In genomic region chr3:24005669-24006068, GRCh38 we compare ENCODE assay signal across 21 cellular contexts.
DNase-seq lines count a peak whose midpoint lies in the region; ATAC-seq and TF ChIP-seq lines count a peak whose summit lies in the region.
"Had no signal": no experiment of that assay in that cellular context is flagged by ENCODE, and none has a peak within 500 bp of the region (broad histone marks: within the 10 kb centered on the region; RNA-seq: fewer than 3 reads in every experiment).

No MANE protein-coding gene starts in this region.

- H2BK120ac ChIP-seq in mesenchymal stem cell (ENCODE audit: low read depth, low read length): no peak overlapping the region

- no peak overlapping the region for H2BK12ac ChIP-seq in mesenchymal stem cell (ENCODE audit: low read length in 2 of 2)

- in situ Hi-C loops in HAP-1 (cut with MboI; ENCODE audit: low sequenced_read_pairs): loop anchor here (10.0 kb wide), 1 partner anchor 229 kb away; no protein-coding TSS in a partner anchor

- DNase-seq in GM23338 (ENCODE audit: low spot score) (no peak), HAP-1 (ENCODE audit: low spot score in 2 of 2) (peak; percentile 54 to 62), mesenchymal stem cell (no peak), T-helper 9 cell (no peak), NCI-H345 (lab: John Stamatoyannopoulos, UW) (no peak), type B pancreatic cell (ENCODE audit: extremely low spot score, unreplicated experiment) (no peak)
- DNase-seq: 8988T; ACHN; BE2C; C1 segment of cervical spinal cord; CD4-positive, alpha-beta memory T cell; CD4-positive, CD25-positive, alpha-beta regulatory T cell; CD8-positive, alpha-beta memory T cell; COR-L47; DMS 273 treated with DMSO at 0.1 percent for 48 hours; DMS79 treated with DMSO at 0.1 percent for 48 hours; GF-D8 had no signal

- no peak; the same call in 2 of the 3 replicates for ATAC-seq in GM23338
- peak; percentile 80 for ATAC-seq in esophagus mucosa
- ATAC-seq in GM21786 (IDR thresholded peaks at IDR 0.05; ENCODE audit: unreplicated experiment): no peak

- no peak overlapping the region for H2BK15ac ChIP-seq in mesenchymal stem cell (ENCODE audit: low read depth, poor library complexity, severe bottlenecking)

- H3K36me3 Mint-ChIP-seq in GM23338 (ENCODE audit: low read depth): no peaks in the 10 kb centered on the region
- H3K36me3 Mint-ChIP-seq in type B pancreatic cell: no peaks in the 10 kb centered on the region
- H3K36me3 Mint-ChIP-seq: CD14-positive monocyte; CD4-positive, CD25-positive, alpha-beta regulatory T cell; CD8-positive, alpha-beta memory T cell had no signal

- H3K9me2 ChIP-seq in GM23338 (ENCODE audit: insufficient read depth): no peaks in the 10 kb centered on the region

- no peak overlapping the region for H3K4ac ChIP-seq in mesenchymal stem cell (ENCODE audit: low read depth in 1 of 2, low read length in 2 of 2)

- TF ChIP-seq CTCF in GM23338 (conservative IDR thresholded peaks at IDR 0.05; ENCODE audit: low read depth in 2 of 2): no peak
- TF ChIP-seq CTCF in type B pancreatic cell (conservative IDR thresholded peaks at IDR 0.05): no peak

- no peak overlapping the region for H3K18ac ChIP-seq in mesenchymal stem cell (ENCODE audit: low read depth in 1 of 2, low read length in 2 of 2)

- H3K4me1 Mint-ChIP-seq in GM23338: no peaks in the 10 kb centered on the region; the same call in 2 of the 3 replicates
- H3K4me1 Mint-ChIP-seq in type B pancreatic cell (ENCODE audit: unreplicated experiment): no peaks in the 10 kb centered on the region
- H3K4me1 Mint-ChIP-seq: CD14-positive monocyte; CD4-positive, alpha-beta memory T cell had no signal

- H3K9me3 Mint-ChIP-seq in GM23338: no peaks in the 10 kb centered on the region
- H3K9me3 Mint-ChIP-seq in type B pancreatic cell: no peaks in the 10 kb centered on the region
- H3K9me3 Mint-ChIP-seq: CD14-positive monocyte; CD8-positive, alpha-beta memory T cell had no signal

- H3K27ac Mint-ChIP-seq in GM23338: no peak overlapping the region
- H3K27ac Mint-ChIP-seq in type B pancreatic cell: no peak overlapping the region
- H3K27ac Mint-ChIP-seq: CD14-positive monocyte; CD8-positive, alpha-beta memory T cell had no signal

- H4K20me1 ChIP-seq in GM23338 (replicated peaks; ENCODE audit: insufficient read depth): no peaks in the 10 kb centered on the region
- H4K20me1 ChIP-seq: BLaER1 had no signal

- WGBS in mesenchymal stem cell: 97% methylated on average over 8 of the region's 8 CpGs

- no peaks in the 10 kb centered on the region for H3K4me1 ChIP-seq in GM23338 (ENCODE audit: insufficient read depth)
- H3K4me1 ChIP-seq in HAP-1: peaks cover 13% of the 10 kb centered on the region
- no peaks in the 10 kb centered on the region for H3K4me1 ChIP-seq in mesenchymal stem cell (ENCODE audit: control insufficient read depth, insufficient read depth, low read depth, low read length)
- H3K4me1 ChIP-seq: BE2C, BLaER1 had no signal

- H4K8ac ChIP-seq in mesenchymal stem cell (ENCODE audit: low read length): no peak overlapping the region

- H4K91ac ChIP-seq in mesenchymal stem cell (ENCODE audit: low read length): no peak overlapping the region

- H2AK5ac ChIP-seq in mesenchymal stem cell (ENCODE audit: low read length, severe bottlenecking): no peak overlapping the region

- no peaks in the 10 kb centered on the region for H3F3A ChIP-seq in GM23338 (replicated peaks; ENCODE audit: low read depth)

- H3K27me3 ChIP-seq in GM23338 (ENCODE audit: insufficient read depth): no peaks in the 10 kb centered on the region
- H3K27me3 ChIP-seq in HAP-1 (ENCODE audit: low read depth): no peaks in the 10 kb centered on the region; the same call in 1 of the 2 replicates
- H3K27me3 ChIP-seq in mesenchymal stem cell (ENCODE audit: control insufficient read depth in 1 of 2, insufficient read depth in 1 of 2, low read length in 2 of 2): no peaks in the 10 kb centered on the region
- H3K27me3 ChIP-seq: BE2C, BLaER1 had no signal

- no peak overlapping the region for H3K9ac ChIP-seq in mesenchymal stem cell (ENCODE audit: low read length)
- H3K9ac ChIP-seq: BLaER1 had no signal

- no peak overlapping the region for H3K14ac ChIP-seq in mesenchymal stem cell (ENCODE audit: low read length in 2 of 2)

- H3K27ac ChIP-seq in GM23338 (ENCODE audit: low read depth) (no peak overlapping the region), mesenchymal stem cell (ENCODE audit: low read length, poor library complexity, severe bottlenecking) (no peak overlapping the region)
- H3K27ac ChIP-seq: BLaER1 had no signal

- H3K23ac ChIP-seq in mesenchymal stem cell (ENCODE audit: low read length in 2 of 2): no peak overlapping the region

- H3K4me3 ChIP-seq in GM23338 (no peak overlapping the region), HAP-1 (no peak overlapping the region), mesenchymal stem cell (ENCODE audit: insufficient read depth in 1 of 2, low read depth in 1 of 2, low read length in 2 of 2) (no peak overlapping the region)
- H3K4me3 ChIP-seq: BLaER1 had no signal

- H3K9me3 ChIP-seq in HAP-1 (no peaks in the 10 kb centered on the region), mesenchymal stem cell (ENCODE audit: control insufficient read depth, low read length) (no peaks in the 10 kb centered on the region)
- H3K9me3 ChIP-seq: BE2C, BLaER1 had no signal

- no peaks in the 10 kb centered on the region for H3K79me1 ChIP-seq in mesenchymal stem cell (replicated peaks; ENCODE audit: low read length, poor library complexity, severe bottlenecking)

- H3K79me2 ChIP-seq in GM23338 (replicated peaks; ENCODE audit: insufficient read depth): no peaks in the 10 kb centered on the region

- H3K27me3 Mint-ChIP-seq in GM23338 (ENCODE audit: insufficient read depth, low read depth, poor library complexity) (no peaks in the 10 kb centered on the region), type B pancreatic cell (peaks cover 9% of the 10 kb centered on the region)
- H3K27me3 Mint-ChIP-seq: CD4-positive, alpha-beta memory T cell had no signal

- peak overlapping the region; percentile 19 for H2BK5ac ChIP-seq in mesenchymal stem cell (ENCODE audit: low read depth, low read length, poor library complexity, severe bottlenecking)

- H2AFZ ChIP-seq in GM23338: 0 out of 2 replicates have a peak overlapping the region, but pooled peaks have one; percentile 43
- H2AFZ ChIP-seq in mesenchymal stem cell (ENCODE audit: low read depth, low read length): no peak overlapping the region

- H3K36me3 ChIP-seq in GM23338 (ENCODE audit: insufficient read depth): no peaks in the 10 kb centered on the region; the same call in 1 of the 2 replicates
- H3K36me3 ChIP-seq in HAP-1 (replicated peaks): no peaks in the 10 kb centered on the region
- H3K36me3 ChIP-seq in mesenchymal stem cell (ENCODE audit: control insufficient read depth in 1 of 2, insufficient read depth in 2 of 2, low read depth in 1 of 2, low read length in 2 of 2): no peaks in the 10 kb centered on the region
- H3K36me3 ChIP-seq: BE2C, BLaER1 had no signal

- H3K4me3 Mint-ChIP-seq in GM23338 (no peak overlapping the region), type B pancreatic cell (no peak overlapping the region)
- H3K4me3 Mint-ChIP-seq: CD14-positive monocyte; CD4-positive, alpha-beta memory T cell; CD4-positive, CD25-positive, alpha-beta regulatory T cell; CD8-positive, alpha-beta memory T cell had no signal

- H3K4me2 ChIP-seq in GM23338 (no peak overlapping the region), mesenchymal stem cell (ENCODE audit: low read length, poor library complexity, severe bottlenecking) (no peak overlapping the region)
- H3K4me2 ChIP-seq: BLaER1 had no signal

TF ChIP-seq in GM23338, 12 proteins besides CTCF, POLR2A, EP300 and RAD21:
- no peak for TF ChIP-seq ZNF331 (CRISPR knock-in tag; IDR thresholded peaks at IDR 0.05; ENCODE audit: low read depth)
- no peak for TF ChIP-seq REST (IDR thresholded peaks at IDR 0.05; ENCODE audit: unreplicated experiment)
- no peak for TF ChIP-seq CREB1 (CRISPR knock-in tag; IDR thresholded peaks at IDR 0.05; ENCODE audit: low read depth)
- TF ChIP-seq JUNB (IDR thresholded peaks at IDR 0.05; ENCODE audit: unreplicated experiment): no peak

Comparison
In these comparisons a context has a peak if more than half of its experiments do, and no peak if none do; other contexts are left out.
1. DNase-seq: peak in HAP-1 (2 of 2); none in GM23338 (single experiment), mesenchymal stem cell (single experiment), T-helper 9 cell (single experiment), NCI-H345 (single experiment) and type B pancreatic cell (single experiment).